Comparison of ENCODE assay signal across 9 cellular contexts in the genomic region with DNA sequence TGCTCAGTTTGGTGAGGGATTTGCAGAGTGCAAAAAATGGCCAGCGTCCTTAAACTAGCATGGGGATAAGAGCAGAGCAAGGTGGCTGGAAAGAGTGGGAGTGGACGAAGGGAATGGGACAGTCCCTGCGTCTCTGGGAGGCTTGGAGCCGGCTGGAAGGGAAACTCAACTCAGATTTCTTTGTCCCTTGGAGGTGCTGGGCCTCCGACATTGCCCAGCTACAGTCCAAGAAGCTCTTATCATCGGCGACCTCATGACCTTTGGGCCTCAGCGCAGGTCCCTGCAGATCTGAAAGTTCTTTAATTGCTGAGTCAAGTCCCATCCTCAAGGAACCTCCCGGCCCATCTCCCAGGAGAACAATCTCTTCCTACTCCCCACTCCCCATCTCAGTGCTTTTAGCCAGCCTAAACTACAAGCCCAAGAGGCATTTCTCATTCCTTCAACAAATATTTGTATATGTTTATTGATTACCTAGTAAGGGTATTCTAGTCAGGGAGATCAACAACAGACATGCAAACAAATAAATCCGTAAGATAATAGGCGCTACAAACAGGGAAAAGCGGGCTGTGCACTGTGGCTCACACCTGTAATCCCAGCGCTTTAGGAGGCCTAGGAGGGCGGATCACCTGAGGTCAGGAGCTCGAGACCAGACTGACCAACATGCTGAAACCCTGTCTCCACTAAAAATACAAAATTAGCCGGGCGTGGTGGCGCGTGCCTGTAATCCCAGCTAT. TPM values are rescaled to one million over a fixed set of nuclear protein-coding genes. Genes with fewer than 3 reads are reported as not detected.
DNase-seq lines count a peak whose midpoint lies in the region; ATAC-seq, FAIRE-seq and TF ChIP-seq lines count a peak whose summit lies in the region.
"Had no signal": no experiment of that assay in that cellular context is flagged by ENCODE, and none has a peak within 500 bp of the region (broad histone marks: within the 10 kb centered on the region; RNA-seq: fewer than 3 reads in every experiment).

No MANE protein-coding gene starts in this region.

- TF ChIP-seq CTCF in K562 (IDR thresholded peaks at IDR 0.05 in 2 of 3, conservative IDR thresholded peaks at IDR 0.05 in 1 of 3; ENCODE audit: insufficient read depth in 2 of 3, low read depth in 1 of 3, low read length in 3 of 3), result no peak
- TF ChIP-seq CTCF in lung (IDR thresholded peaks at IDR 0.05; ENCODE audit: control extremely low read depth, extremely low read depth), result no peak
- TF ChIP-seq CTCF in upper lobe of left lung (IDR thresholded peaks at IDR 0.05), result no peak

- CTCF ChIA-PET in K562 (lab: Yijun Ruan, JAX; ENCODE audit: low intra/inter-chr PET ratio), result no interaction called here

- BruUV-seq in K562 (replicated peaks; lab: Mats Ljungman, UMichigan), result no TSS peak

- H3K27me3 ChIP-seq in K562 (ENCODE audit: control insufficient read depth in 2 of 2, insufficient read depth in 2 of 2, low read length in 2 of 2) (no peaks in the 10 kb centered on the region), lung (ENCODE audit: control insufficient read depth, insufficient read depth) (no peaks in the 10 kb centered on the region), upper lobe of left lung (no peaks in the 10 kb centered on the region)

- no peaks in the 10 kb centered on the region for H3K9me1 ChIP-seq in K562 (ENCODE audit: control insufficient read depth, insufficient read depth, low read length)

- DNase-seq in Right ventricle myocardium superior (peak; percentile 17), left cardiac atrium (no peak), K562 (ENCODE audit: extremely low read depth in 1 of 4, low spot score in 3 of 4) (peak in 2 of 4 experiments; percentile 23 to 75), lung (ENCODE audit: low spot score) (no peak), upper lobe of left lung (no peak), NCI-H1105 treated with DMSO at 0.1 percent for 48 hours (lab: John Stamatoyannopoulos, UW) (no peak), pons (ENCODE audit: low spot score) (no peak), NCI-H526 treated with DMSO at 0.1 percent for 48 hours (lab: John Stamatoyannopoulos, UW) (no peak)

- H4K20me1 ChIP-seq in K562 (replicated peaks; ENCODE audit: control insufficient read depth, insufficient read depth, low read length), result no peaks in the 10 kb centered on the region; the same call in 1 of the 2 replicates

- WGBS in K562 (ENCODE audit: insufficient coverage, low coverage, missing lambda C conversion rate), result 50% methylated on average over 19 of the region's 19 CpGs
- 83 to 90% methylated on average over 19 of the region's 19 CpGs for WGBS in lung, 2 donors
- WGBS in upper lobe of left lung, 2 donors, result 79 to 80% methylated on average over 19 of the region's 19 CpGs

- H3K36me3 ChIP-seq in K562 (ENCODE audit: control insufficient read depth, insufficient read depth, low read length) (no peaks in the 10 kb centered on the region), lung (ENCODE audit: control insufficient read depth in 2 of 2, insufficient read depth in 2 of 2, low read length in 2 of 2) (no peaks in the 10 kb centered on the region), upper lobe of left lung (no peaks in the 10 kb centered on the region)

- no peak for TF ChIP-seq POLR2A in K562 (conservative IDR thresholded peaks at IDR 0.05)
- TF ChIP-seq POLR2A in upper lobe of left lung (IDR thresholded peaks at IDR 0.05), result no peak

- TF ChIP-seq EP300 in K562 (IDR thresholded peaks at IDR 0.05; ENCODE audit: low read length) (no peak), upper lobe of left lung (IDR thresholded peaks at IDR 0.05) (no peak)

- POLR2A ChIA-PET in K562 (lab: Yijun Ruan, JAX), result interaction anchor here (0.6 to 1.0 kb wide), 3 partner anchors 21 to 506 kb away, joined by 3 to 4 read pairs (median 3); no protein-coding TSS in a partner anchor

- H3K9me3 ChIP-seq in K562 (replicated peaks; ENCODE audit: control insufficient read depth, insufficient read depth, low read depth, low read length) (no peaks in the 10 kb centered on the region), lung (ENCODE audit: control insufficient read depth in 2 of 2, insufficient read depth in 1 of 2, low read length in 1 of 2) (no peaks in the 10 kb centered on the region), upper lobe of left lung (no peaks in the 10 kb centered on the region)

- peak overlapping the region; percentile 93 for H2AFZ ChIP-seq in K562 (ENCODE audit: low read depth, low read length)

- H3K4me1 ChIP-seq in K562 (replicated peaks in 1 of 2; ENCODE audit: control insufficient read depth in 2 of 2, insufficient read depth in 2 of 2, low read length in 2 of 2) (peaks cover 25 to 34% of the 10 kb centered on the region in 2 experiments; a peak in 4 of 5 replicates), lung (ENCODE audit: control insufficient read depth in 2 of 2, insufficient read depth in 2 of 2, low read length in 2 of 2) (peaks cover 0 to 4% of the 10 kb centered on the region in 2 donors), upper lobe of left lung (peaks cover 25 to 44% (median 29%) of the 10 kb centered on the region in 4 donors)

- TF ChIP-seq RAD21 in K562 (CRISPR knock-in tag; conservative IDR thresholded peaks at IDR 0.05 in 1 of 2, IDR thresholded peaks at IDR 0.05 in 1 of 2), result no peak

- FAIRE-seq in K562 (lab: Jason Lieb, UNC), result peak; percentile 58

- peak overlapping the region; percentile 75 to 95; a peak in 3 of 4 replicates for H3K9ac ChIP-seq in K562 (ENCODE audit: insufficient read depth in 1 of 2, low read depth in 2 of 2, low read length in 2 of 2)

- H3K4me2 ChIP-seq in K562 (ENCODE audit: insufficient read depth, low read length), result peak overlapping the region; percentile 88

- peak overlapping the region; percentile 54 for H3K4me3 ChIP-seq in K562
- H3K4me3 ChIP-seq in lung, result peak overlapping the region; percentile 55
- peak overlapping the region in 3 of 4 donors; percentile 64 to 74 (median 68) for H3K4me3 ChIP-seq in upper lobe of left lung

- in situ Hi-C loops in K562 (cut with MboI), result no loop called here

- H3K27ac ChIP-seq in K562 (ENCODE audit: extremely low read depth, low read depth, low read length) (peak overlapping the region; percentile 78; the same call in 1 of the 3 replicates), lung (ENCODE audit: low read depth in 1 of 2, low read length in 1 of 2) (peak overlapping the region; percentile 71 to 87), upper lobe of left lung (peak overlapping the region; percentile 75 to 92 (median 86))

- H3K79me2 ChIP-seq in K562 (ENCODE audit: control insufficient read depth, insufficient read depth, low read length), result peaks cover 10% of the 10 kb centered on the region

- intact Hi-C loops in Right ventricle myocardium superior (cut with DNase I) (no loop called here), left cardiac atrium (cut with DNase I) (no loop called here), K562 (cut with micrococcal nuclease) (no loop called here)

- ATAC-seq in Right ventricle myocardium superior (ENCODE audit: poor library complexity) (no peak), left cardiac atrium (no peak), K562 (no peak), lung (ENCODE audit: insufficient read depth, low FRiP score) (no peak), upper lobe of left lung (ENCODE audit: low FRiP score in 2 of 2) (no peak)

RNA-seq across cellular contexts. Expression of gene TMEM107, which starts 1.0 kb away (rescaled TPM):
- total RNA-seq in Right ventricle myocardium superior, result 7.1 TPM
- total RNA-seq in left cardiac atrium, result 1 to 10 TPM; 6.8 to 8.0 TPM
- total RNA-seq in K562 (2011; cell fraction: chromatin; rRNA removed; ENCODE audit: low replicate concordance), result 42.3 and 63.3 TPM in 2 replicates
- 76.2 and 101 TPM in 2 replicates for total RNA-seq in K562 (2011; cell fraction: nucleolus; rRNA removed)
- total RNA-seq in K562 (2011; cell fraction: nucleoplasm; rRNA removed), result 131 and 204 TPM in 2 replicates
- 11.4 and 15.5 TPM in 2 replicates for total RNA-seq in K562 (2014; rRNA removed)
- total RNA-seq in K562 (2014; rRNA removed; fragmentation: Illumina TruSeq; extraction: Trizol), result 24.0 and 28.1 TPM in 2 replicates
- 16.8 and 16.9 TPM in 2 replicates for total RNA-seq in K562 (2015; rRNA removed; fragmentation: Illumina TruSeq; extraction: Trizol)
- 16.3 and 16.8 TPM in 2 replicates for total RNA-seq in K562 (2021)
- polyA plus RNA-seq in K562 (2011; rRNA removed), result 23.1 and 26.2 TPM in 2 replicates
- polyA plus RNA-seq in K562 (2011; cell fraction: cytosol; rRNA removed), result 30.2 and 33.9 TPM in 2 replicates
- 38.7 and 40.6 TPM in 2 replicates for polyA plus RNA-seq in K562 (2011; cell fraction: nucleus; rRNA removed)
- 18.6 and 19.9 TPM in 2 replicates for polyA plus RNA-seq in K562 (2012)
- polyA plus RNA-seq in K562 (2014; fragmentation: Illumina TruSeq; extraction: Trizol), result 7.1 and 9.7 TPM in 2 replicates
- polyA plus RNA-seq in K562 (2014; fragmentation: Nextera tagmentation; extraction: Ambion mirVana), result 10 to 100 TPM; 17.4 to 19.5 TPM
- polyA plus RNA-seq in K562 (2014; rRNA removed), result 12.5 and 16.7 TPM in 2 replicates
- polyA minus RNA-seq in K562 (2011; rRNA and poly(A)+ RNA removed), result 56.1 and 92.4 TPM in 2 replicates
- polyA minus RNA-seq in K562 (2011; cell fraction: cytosol; rRNA and poly(A)+ RNA removed), result 26.4 and 31.2 TPM in 2 replicates
- polyA minus RNA-seq in K562 (2011; cell fraction: nucleus; rRNA and poly(A)+ RNA removed), result 63.1 and 97.3 TPM in 2 replicates
- total RNA-seq in lung, result 10 to 100 TPM; 24.4 to 33.1 TPM
- polyA plus RNA-seq in lung, result 10 to 100 TPM; 13.2 to 19.0 TPM
- total RNA-seq in upper lobe of left lung, result 10 to 100 TPM; 11.5 to 32.5 (median 17.3) TPM

RNA-seq across cellular contexts. Expression of gene BORCS6, which starts 12.8 kb away (rescaled TPM):
- total RNA-seq in Right ventricle myocardium superior (8.5 TPM), left cardiac atrium (1 to 10 TPM; 5.8 to 8.9 TPM), K562 (2014; rRNA removed) (7.4 and 8.6 TPM in 2 replicates), K562 (2014; rRNA removed; fragmentation: Illumina TruSeq; extraction: Trizol) (0.61 and 1.1 TPM in 2 replicates), K562 (2015; rRNA removed; fragmentation: Illumina TruSeq; extraction: Trizol) (2.6 and 2.7 TPM in 2 replicates), K562 (2021) (5.4 and 6.5 TPM in 2 replicates), lung (10 to 100 TPM in 1 of 2 donors, 1 to 10 TPM in 1; 5.3 to 10.8 TPM), upper lobe of left lung (10 to 100 TPM in 4 of 6 donors, 1 to 10 TPM in 2; 7.3 to 12.5 (median 11.1) TPM)
- 0.51 and 1.8 TPM in 2 replicates for total RNA-seq in K562 (2011; cell fraction: chromatin; rRNA removed; ENCODE audit: low replicate concordance)
- 3.7 and 4.1 TPM in 2 replicates for total RNA-seq in K562 (2011; cell fraction: nucleolus; rRNA removed)
- 1.8 TPM in 2 replicates for total RNA-seq in K562 (2011; cell fraction: nucleoplasm; rRNA removed)
- polyA plus RNA-seq in K562 (2011; rRNA removed) (2.3 and 2.9 TPM in 2 replicates), K562 (2014; fragmentation: Illumina TruSeq; extraction: Trizol) (1.7 and 2.5 TPM in 2 replicates), K562 (2014; fragmentation: Nextera tagmentation; extraction: Ambion mirVana) (under 1 TPM; 0.01 to 0.08 TPM), K562 (2014; rRNA removed) (3.5 and 4.1 TPM in 2 replicates), lung (10 to 100 TPM in 1 of 2 donors, 1 to 10 TPM in 1; 5.6 to 10.5 TPM)
- polyA plus RNA-seq in K562 (2011; cell fraction: cytosol; rRNA removed), result 3.9 and 6.5 TPM in 2 replicates
- polyA plus RNA-seq in K562 (2011; cell fraction: nucleus; rRNA removed), result 2.4 and 2.6 TPM in 2 replicates
- 3.6 and 5.0 TPM in 2 replicates for polyA plus RNA-seq in K562 (2012)
- 1.8 and 1.9 TPM in 2 replicates for polyA minus RNA-seq in K562 (2011; rRNA and poly(A)+ RNA removed)
- polyA minus RNA-seq in K562 (2011; cell fraction: cytosol; rRNA and poly(A)+ RNA removed), result 2.9 and 4.3 TPM in 2 replicates
- 1.5 and 3.1 TPM in 2 replicates for polyA minus RNA-seq in K562 (2011; cell fraction: nucleus; rRNA and poly(A)+ RNA removed)

RNA-seq across cellular contexts. Expression of gene VAMP2, which starts 14.4 kb away (rescaled TPM):
- total RNA-seq in Right ventricle myocardium superior (54.8 TPM), left cardiac atrium (10 to 100 TPM; 59.1 to 72.3 TPM), K562 (2014; rRNA removed) (5.9 and 6.0 TPM in 2 replicates), K562 (2014; rRNA removed; fragmentation: Illumina TruSeq; extraction: Trizol) (4.8 and 5.5 TPM in 2 replicates), K562 (2015; rRNA removed; fragmentation: Illumina TruSeq; extraction: Trizol) (4.4 and 4.9 TPM in 2 replicates), K562 (2021) (17.5 and 23.4 TPM in 2 replicates), lung (10 to 100 TPM; 33.9 to 76.2 TPM), upper lobe of left lung (10 to 100 TPM; 27.2 to 75.8 (median 49.8) TPM)
- total RNA-seq in K562 (2011; cell fraction: chromatin; rRNA removed; ENCODE audit: low replicate concordance), result 54.5 and 58.1 TPM in 2 replicates
- 32.9 and 33.8 TPM in 2 replicates for total RNA-seq in K562 (2011; cell fraction: nucleolus; rRNA removed)
- total RNA-seq in K562 (2011; cell fraction: nucleoplasm; rRNA removed), result 75.0 and 137 TPM in 2 replicates
- polyA plus RNA-seq in K562 (2011; rRNA removed) (13.4 and 22.8 TPM in 2 replicates), K562 (2014; fragmentation: Illumina TruSeq; extraction: Trizol) (28.1 and 31.8 TPM in 2 replicates), K562 (2014; fragmentation: Nextera tagmentation; extraction: Ambion mirVana) (1 to 10 TPM; 2.3 to 3.2 TPM), K562 (2014; rRNA removed) (22.9 and 23.3 TPM in 2 replicates), lung (10 to 100 TPM; 45.4 to 46.2 TPM)
- 13.3 and 24.8 TPM in 2 replicates for polyA plus RNA-seq in K562 (2011; cell fraction: cytosol; rRNA removed)
- 83.4 and 84.6 TPM in 2 replicates for polyA plus RNA-seq in K562 (2011; cell fraction: nucleus; rRNA removed)
- polyA plus RNA-seq in K562 (2012), result 24.0 and 57.3 TPM in 2 replicates
- 4.4 and 4.6 TPM in 2 replicates for polyA minus RNA-seq in K562 (2011; rRNA and poly(A)+ RNA removed)
- 4.1 and 5.7 TPM in 2 replicates for polyA minus RNA-seq in K562 (2011; cell fraction: cytosol; rRNA and poly(A)+ RNA removed)
- 10.6 and 12.4 TPM in 2 replicates for polyA minus RNA-seq in K562 (2011; cell fraction: nucleus; rRNA and poly(A)+ RNA removed)

RNA-seq across cellular contexts. Expression of gene PER1, which starts 25.0 kb away (rescaled TPM):
- 124 TPM for total RNA-seq in Right ventricle myocardium superior
- total RNA-seq in left cardiac atrium, result 100 to 1,000 TPM; 125 to 134 TPM
- 48.2 and 140 TPM in 2 replicates for total RNA-seq in K562 (2011; cell fraction: chromatin; rRNA removed; ENCODE audit: low replicate concordance)
- 69.2 and 70.9 TPM in 2 replicates for total RNA-seq in K562 (2011; cell fraction: nucleolus; rRNA removed)
- total RNA-seq in K562 (2011; cell fraction: nucleoplasm; rRNA removed), result 56.7 and 63.2 TPM in 2 replicates
- total RNA-seq in K562 (2014; rRNA removed), result 4.5 and 10.5 TPM in 2 replicates
- total RNA-seq in K562 (2014; rRNA removed; fragmentation: Illumina TruSeq; extraction: Trizol), result 1.3 and 2.1 TPM in 2 replicates
- total RNA-seq in K562 (2015; rRNA removed; fragmentation: Illumina TruSeq; extraction: Trizol), result 1.6 and 2.0 TPM in 2 replicates
- 24.4 and 26.0 TPM in 2 replicates for total RNA-seq in K562 (2021)
- 3.4 and 11.1 TPM in 2 replicates for polyA plus RNA-seq in K562 (2011; rRNA removed)
- polyA plus RNA-seq in K562 (2011; cell fraction: cytosol; rRNA removed), result 2.9 and 4.2 TPM in 2 replicates
- 21.8 and 47.2 TPM in 2 replicates for polyA plus RNA-seq in K562 (2011; cell fraction: nucleus; rRNA removed)
- polyA plus RNA-seq in K562 (2012), result 8.0 and 12.4 TPM in 2 replicates
- 6.7 and 11.2 TPM in 2 replicates for polyA plus RNA-seq in K562 (2014; fragmentation: Illumina TruSeq; extraction: Trizol)
- under 1 TPM; 0.13 to 0.25 TPM for polyA plus RNA-seq in K562 (2014; fragmentation: Nextera tagmentation; extraction: Ambion mirVana)
- polyA plus RNA-seq in K562 (2014; rRNA removed), result 11.0 TPM in 2 replicates
- polyA minus RNA-seq in K562 (2011; rRNA and poly(A)+ RNA removed), result 3.6 and 5.6 TPM in 2 replicates
- 14.1 and 21.2 TPM in 2 replicates for polyA minus RNA-seq in K562 (2011; cell fraction: cytosol; rRNA and poly(A)+ RNA removed)
- 17.4 and 17.8 TPM in 2 replicates for polyA minus RNA-seq in K562 (2011; cell fraction: nucleus; rRNA and poly(A)+ RNA removed)
- 100 to 1,000 TPM; 132 to 238 TPM for total RNA-seq in lung
- polyA plus RNA-seq in lung, result 100 to 1,000 TPM in 1 of 2 donors, 10 to 100 TPM in 1; 93.5 to 126 TPM
- total RNA-seq in upper lobe of left lung, result 100 to 1,000 TPM; 112 to 358 (median 288) TPM

RNA-seq across cellular contexts. Expression of gene AURKB, which starts 33.2 kb away (rescaled TPM):
- total RNA-seq in Right ventricle myocardium superior, result 0.56 TPM
- total RNA-seq in left cardiac atrium, result 1 to 10 TPM; 1.4 to 1.5 TPM
- 109 and 239 TPM in 2 replicates for total RNA-seq in K562 (2011; cell fraction: chromatin; rRNA removed; ENCODE audit: low replicate concordance)
- total RNA-seq in K562 (2011; cell fraction: nucleolus; rRNA removed), result 161 and 197 TPM in 2 replicates
- 144 and 149 TPM in 2 replicates for total RNA-seq in K562 (2011; cell fraction: nucleoplasm; rRNA removed)
- total RNA-seq in K562 (2014; rRNA removed), result 78.1 and 96.2 TPM in 2 replicates
- total RNA-seq in K562 (2014; rRNA removed; fragmentation: Illumina TruSeq; extraction: Trizol), result 46.7 and 60.3 TPM in 2 replicates
- total RNA-seq in K562 (2015; rRNA removed; fragmentation: Illumina TruSeq; extraction: Trizol), result 67.7 and 74.8 TPM in 2 replicates
- 99.8 and 104 TPM in 2 replicates for total RNA-seq in K562 (2021)
- 27.2 and 57.3 TPM in 2 replicates for polyA plus RNA-seq in K562 (2011; rRNA removed)
- 47.9 and 49.1 TPM in 2 replicates for polyA plus RNA-seq in K562 (2011; cell fraction: cytosol; rRNA removed)
- polyA plus RNA-seq in K562 (2011; cell fraction: nucleus; rRNA removed), result 213 and 224 TPM in 2 replicates
- polyA plus RNA-seq in K562 (2012), result 77.0 and 128 TPM in 2 replicates
- 114 and 128 TPM in 2 replicates for polyA plus RNA-seq in K562 (2014; fragmentation: Illumina TruSeq; extraction: Trizol)
- polyA plus RNA-seq in K562 (2014; fragmentation: Nextera tagmentation; extraction: Ambion mirVana), result 100 to 1,000 TPM in 1 of 2 experiments, 10 to 100 TPM in 1; 63.4 to 101 TPM
- polyA plus RNA-seq in K562 (2014; rRNA removed), result 51.3 and 62.7 TPM in 2 replicates
- 25.6 and 34.2 TPM in 2 replicates for polyA minus RNA-seq in K562 (2011; rRNA and poly(A)+ RNA removed)
- 24.7 and 37.6 TPM in 2 replicates for polyA minus RNA-seq in K562 (2011; cell fraction: cytosol; rRNA and poly(A)+ RNA removed)
- polyA minus RNA-seq in K562 (2011; cell fraction: nucleus; rRNA and poly(A)+ RNA removed), result 59.9 and 83.2 TPM in 2 replicates
- 1 to 10 TPM; 2.1 to 3.9 TPM for total RNA-seq in lung
- 1 to 10 TPM; 3.6 to 5.7 TPM for polyA plus RNA-seq in lung
- total RNA-seq in upper lobe of left lung, result 1 to 10 TPM in 5 of 6 donors, not detected in 1; 1.8 to 8.1 (median 5.3) TPM
- polyA plus RNA-seq: aorta had no signal
